Comparison of ENCODE assay signal across 1 cellular context in genomic region chr9:108416321-108416720, GRCh38.
TF ChIP-seq lines count a peak whose summit lies in the region.

No MANE protein-coding gene starts in this region.

TF ChIP-seq in H1, 55 proteins besides CTCF, POLR2A, EP300 and RAD21:
- TF ChIP-seq POLR2AphosphoS5 (IDR thresholded peaks at IDR 0.05; ENCODE audit: low read depth, low read length) (no peak), PHF8 (conservative IDR thresholded peaks at IDR 0.05; ENCODE audit: low read depth, low read length) (no peak), CTBP2 (IDR thresholded peaks at IDR 0.05; ENCODE audit: borderline replicate concordance, insufficient read depth, insufficient read length, low read length) (no peak), USF2 (IDR thresholded peaks at IDR 0.05; ENCODE audit: low read length) (no peak), RNF2 (IDR thresholded peaks at IDR 0.05; ENCODE audit: borderline replicate concordance, low read depth, low read length, missing control alignments, poor library complexity, severe bottlenecking) (no peak), CBX5 (IDR thresholded peaks at IDR 0.05; ENCODE audit: low read depth, low read length) (no peak), KDM1A (IDR thresholded peaks at IDR 0.05; ENCODE audit: borderline replicate concordance, low read length) (no peak), FOSL1 (IDR thresholded peaks at IDR 0.05; ENCODE audit: insufficient read depth, low read depth, low read length) (no peak), ZNF274 (IDR thresholded peaks at IDR 0.05; ENCODE audit: borderline replicate concordance, extremely low read depth, low read length) (no peak), CBX8 (IDR thresholded peaks at IDR 0.05; ENCODE audit: borderline replicate concordance, low read depth, low read length) (no peak), ASH2L (IDR thresholded peaks at IDR 0.05; ENCODE audit: low read length) (no peak), NANOG (IDR thresholded peaks at IDR 0.05; ENCODE audit: insufficient read depth, low read depth, low read length, poor library complexity, severe bottlenecking) (no peak), CREB1 (IDR thresholded peaks at IDR 0.05) (no peak), RFX5 (IDR thresholded peaks at IDR 0.05; ENCODE audit: borderline replicate concordance, low read depth, low read length) (no peak), GTF2F1 (IDR thresholded peaks at IDR 0.05; ENCODE audit: borderline replicate concordance, low read depth, low read length) (no peak), HDAC2 (IDR thresholded peaks at IDR 0.05; ENCODE audit: borderline replicate concordance in 1 of 2, low read depth in 2 of 2, low read length in 2 of 2) (no peak), RXRA (IDR thresholded peaks at IDR 0.05; ENCODE audit: insufficient read depth, low read depth, low read length) (no peak), RBBP5 (IDR thresholded peaks at IDR 0.05; ENCODE audit: borderline replicate concordance, low read depth, low read length) (no peak), SIN3A (conservative IDR thresholded peaks at IDR 0.05 in 1 of 2, IDR thresholded peaks at IDR 0.05 in 1 of 2; ENCODE audit: low read depth in 1 of 2, low read length in 2 of 2) (no peak), ATF3 (IDR thresholded peaks at IDR 0.05; ENCODE audit: insufficient read depth, low read depth, low read length) (no peak)
TF ChIP-seq in H1: peak in this region for 0.
